In genomic region chr11:83220279-83220678, GRCh38 we compare ENCODE assay signal across 28 cellular contexts. TPM values are rescaled to one million over a fixed set of nuclear protein-coding genes. Genes with fewer than 3 reads are reported as not detected.
DNase-seq lines count a peak whose midpoint lies in the region; ATAC-seq and FAIRE-seq lines count a peak whose summit lies in the region.
"Had no signal": no experiment of that assay in that cellular context is flagged by ENCODE, and none has a peak within 500 bp of the region (broad histone marks: within the 10 kb centered on the region; RNA-seq: fewer than 3 reads in every experiment).

No MANE protein-coding gene starts in this region.

- DNase-seq in NCI-H2196 (lab: John Stamatoyannopoulos, UW; ENCODE audit: unreplicated experiment): peak; percentile 49
- no peak for DNase-seq in NCI-H2196 treated with DMSO at 0.1 percent for 48 hours (lab: John Stamatoyannopoulos, UW; ENCODE audit: unreplicated experiment)
- DNase-seq in NCI-H226: peak; percentile 51
- no peak for DNase-seq in SK-N-MC (ENCODE audit: low read depth, low spot score)
- DNase-seq in urothelium cell line (ENCODE audit: low spot score): peak; percentile 58
- no peak for DNase-seq in mucosa of gallbladder (ENCODE audit: low spot score)
- no peak for DNase-seq in stimulated activated CD8-positive, alpha-beta memory T cell treated with anti-CD3 and anti-CD28 coated beads, Interleukin-4, amount 100 ng/mL, for 48 hours
- DNase-seq: 8988T; activated CD4-positive, alpha-beta T cell treated with anti-CD3 and anti-CD28 coated beads for 1 hour; brain microvascular endothelial cell; cortex of kidney; foreskin fibroblast; GM23248; hypothalamus; Kasumi-1; natural killer cell; NCI-H1436 treated with DMSO at 0.1 percent for 48 hours; NCI-H446; posterior cingulate gyrus; stimulated activated naive CD4-positive, alpha-beta T cell treated with Interleukin-2 at 50 U/mL for 16 hours; T-helper 9 cell; tibial artery had no signal

- FAIRE-seq in urothelium cell line (lab: Jason Lieb, UNC): no peak
- FAIRE-seq: endothelial cell of umbilical vein, G401.6, keratinocyte had no signal

- H3K36me3 ChIP-seq in SK-N-MC (ENCODE audit: insufficient read depth, low read length): no peaks in the 10 kb centered on the region
- H3K36me3 ChIP-seq: brain microvascular endothelial cell, tibial artery had no signal

- H3K9ac ChIP-seq in SK-N-MC (ENCODE audit: insufficient read length): no peak overlapping the region
- H3K9ac ChIP-seq: GM23248 had no signal

- peak overlapping the region; percentile 31; the same call in 1 of the 2 replicates for H3K27ac ChIP-seq in SK-N-MC
- H3K27ac ChIP-seq: brain microvascular endothelial cell, GM23248, tibial artery had no signal

- no peak overlapping the region for H3K4me3 ChIP-seq in SK-N-MC
- H3K4me3 ChIP-seq: GM23248, lung, tibial artery had no signal

- H3K9me3 ChIP-seq in SK-N-MC (ENCODE audit: low read depth, low read length): no peaks in the 10 kb centered on the region
- H3K9me3 ChIP-seq: tibial artery had no signal

- ATAC-seq in GM18502 (IDR thresholded peaks at IDR 0.05; ENCODE audit: poor library complexity, unreplicated experiment): no peak
- ATAC-seq: natural killer cell, SK-N-SH treated with all-trans-retinoic acid at 6 μM for 48 hours had no signal

RNA-seq across cellular contexts. Expression of gene ANKRD42, which starts 26.8 kb away (rescaled TPM):
- 24.5 TPM for total RNA-seq in mucosa of gallbladder

Comparison
In these comparisons a context has a peak if more than half of its experiments do, and no peak if none do; other contexts are left out.
1. DNase-seq: peak in NCI-H2196 (single experiment), NCI-H226 (single experiment) and urothelium cell line (single experiment); none in NCI-H2196 treated with DMSO at 0.1 percent for 48 hours (single experiment), SK-N-MC (single experiment), mucosa of gallbladder (single experiment) and stimulated activated CD8-positive, alpha-beta memory T cell treated with anti-CD3 and anti-CD28 coated beads, Interleukin-4, amount 100 ng/mL, for 48 hours (single experiment).